ENCODE assay signal across 8 cellular contexts in the genomic region with DNA sequence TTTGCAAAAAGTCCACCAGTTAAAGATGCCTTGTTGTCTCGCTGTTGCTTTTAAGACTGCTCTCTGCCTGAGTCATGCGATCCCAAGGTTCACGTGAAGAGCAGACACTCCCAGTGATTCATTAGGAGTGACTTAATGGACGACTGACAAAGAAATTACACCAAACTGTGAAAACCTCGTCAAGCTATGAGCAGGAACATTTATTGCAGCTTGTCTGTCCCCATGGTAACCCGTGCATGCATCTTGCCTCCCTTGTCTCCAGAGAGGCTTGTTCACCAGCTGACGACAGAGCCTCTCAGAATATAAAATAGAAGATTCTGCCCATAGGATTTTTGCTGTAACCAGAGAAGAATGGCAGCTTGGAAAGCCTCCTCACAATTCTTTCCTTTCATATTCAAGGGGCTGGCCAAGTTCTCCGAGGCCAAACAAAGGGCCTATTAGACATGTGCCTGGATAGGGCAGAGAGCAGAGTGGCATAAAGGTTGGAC.
DNase-seq lines count a peak whose midpoint lies in the region; ATAC-seq, FAIRE-seq and TF ChIP-seq lines count a peak whose summit lies in the region.

No MANE protein-coding gene starts in this region.

- POLR2A ChIA-PET in Caco-2 (lab: Charles Lee), result no interaction called here

- peaks cover 48% of the 10 kb centered on the region for H3K4me1 Mint-ChIP-seq in Calu3 (ENCODE audit: low read depth, unreplicated experiment)
- H3K4me1 Mint-ChIP-seq in CD14-positive monocyte, result no peaks in the 10 kb centered on the region
- H3K4me1 Mint-ChIP-seq in Caco-2 (ENCODE audit: low read depth, unreplicated experiment), result no peaks in the 10 kb centered on the region

- H3K9me3 ChIP-seq in esophagus muscularis mucosa (no peaks in the 10 kb centered on the region), kidney (ENCODE audit: control insufficient read depth in 1 of 2, low read length in 2 of 2) (no peaks in the 10 kb centered on the region), Caco-2 (no peaks in the 10 kb centered on the region)

- WGBS in esophagus muscularis mucosa, result 52% methylated on average over 7 of the region's 8 CpGs

- H3K4me3 Mint-ChIP-seq in Calu3 (ENCODE audit: low read depth, unreplicated experiment) (peak overlapping the region; percentile 31), CD14-positive monocyte (no peak overlapping the region), Caco-2 (ENCODE audit: unreplicated experiment) (no peak overlapping the region)

- no TSS peak for BruUV-seq in Calu3 (replicated peaks; lab: Mats Ljungman, UMichigan)
- BruUV-seq in Caco-2 (replicated peaks; lab: Mats Ljungman, UMichigan), result no TSS peak

- peaks cover 20% of the 10 kb centered on the region for H3K36me3 Mint-ChIP-seq in Calu3 (ENCODE audit: insufficient read depth, unreplicated experiment)
- no peaks in the 10 kb centered on the region for H3K36me3 Mint-ChIP-seq in CD14-positive monocyte
- H3K36me3 Mint-ChIP-seq in Caco-2 (ENCODE audit: insufficient read depth, unreplicated experiment), result no peaks in the 10 kb centered on the region

- intact Hi-C loops in Calu3 (cut with micrococcal nuclease; ENCODE audit: unreplicated experiment), result loop anchor here (2.0 kb wide), 1 partner anchor 68 kb away; no protein-coding TSS in a partner anchor
- intact Hi-C loops in esophagus muscularis mucosa (cut with DNase I), result no loop called here
- intact Hi-C loops in kidney (cut with DNase I), result no loop called here
- intact Hi-C loops in CD14-positive monocyte (cut with micrococcal nuclease), result no loop called here
- intact Hi-C loops in Caco-2 (cut with micrococcal nuclease; ENCODE audit: unreplicated experiment), result no loop called here

- no peak for TF ChIP-seq POLR2A in esophagus muscularis mucosa (IDR thresholded peaks at IDR 0.05; ENCODE audit: low read depth)

- peak overlapping the region in 3 of 4 donors; percentile 31 to 53 (median 40) for H3K27ac ChIP-seq in esophagus muscularis mucosa (replicated peaks in 1 of 4)
- no peak overlapping the region for H3K27ac ChIP-seq in kidney (ENCODE audit: low read depth in 2 of 2, low read length in 2 of 2)

- H3K4me3 ChIP-seq in esophagus muscularis mucosa, result no peak overlapping the region
- no peak overlapping the region for H3K4me3 ChIP-seq in kidney (ENCODE audit: low read length in 2 of 2)
- H3K4me3 ChIP-seq in Caco-2 (ENCODE audit: low read depth, low read length), result no peak overlapping the region

- no peak for TF ChIP-seq CTCF in Calu3 (IDR thresholded peaks at IDR 0.05; ENCODE audit: unreplicated experiment)
- no peak for TF ChIP-seq CTCF in esophagus muscularis mucosa (IDR thresholded peaks at IDR 0.05)
- no peak for TF ChIP-seq CTCF in kidney (IDR thresholded peaks at IDR 0.05; ENCODE audit: borderline replicate concordance, extremely low read depth, insufficient read depth)
- no peak for TF ChIP-seq CTCF in CD14-positive monocyte (IDR thresholded peaks at IDR 0.05)
- no peak for TF ChIP-seq CTCF in Caco-2 (IDR thresholded peaks at IDR 0.05; ENCODE audit: insufficient read depth in 1 of 2, low read depth in 1 of 2, low read length in 1 of 2, severe bottlenecking in 1 of 2, unreplicated experiment in 1 of 2)

- H3K27me3 Mint-ChIP-seq in Calu3 (ENCODE audit: unreplicated experiment) (no peaks in the 10 kb centered on the region), CD14-positive monocyte (ENCODE audit: low read depth in 3 of 3) (peaks cover 5 to 6% (median 6%) of the 10 kb centered on the region in 3 donors), Caco-2 (ENCODE audit: insufficient read depth, unreplicated experiment) (peaks cover 23% of the 10 kb centered on the region)

- CTCF ChIA-PET in Calu3 (lab: Charles Lee), result interaction anchor here (0.8 to 1.0 kb wide), 2 partner anchors 71 kb away, joined by 4 to 5 read pairs; no protein-coding TSS in a partner anchor
- CTCF ChIA-PET in Caco-2 (lab: Charles Lee), result no interaction called here

- H3K36me3 ChIP-seq in esophagus muscularis mucosa, result no peaks in the 10 kb centered on the region
- H3K36me3 ChIP-seq in kidney (ENCODE audit: control insufficient read depth in 1 of 2, insufficient read depth in 2 of 2, low read length in 2 of 2), result no peaks in the 10 kb centered on the region
- H3K36me3 ChIP-seq in Caco-2 (ENCODE audit: control insufficient read depth, insufficient read depth, low read length), result no peaks in the 10 kb centered on the region

- H3K27ac Mint-ChIP-seq in Calu3 (ENCODE audit: unreplicated experiment), result peak overlapping the region; percentile 96
- no peak overlapping the region for H3K27ac Mint-ChIP-seq in CD14-positive monocyte
- no peak overlapping the region for H3K27ac Mint-ChIP-seq in Caco-2 (ENCODE audit: unreplicated experiment)

- H3K9me3 Mint-ChIP-seq in Calu3 (ENCODE audit: low read depth, unreplicated experiment) (no peaks in the 10 kb centered on the region), CD14-positive monocyte (peaks cover 0 to 3% (median 0%) of the 10 kb centered on the region in 7 donors), Caco-2 (ENCODE audit: unreplicated experiment) (no peaks in the 10 kb centered on the region)

- DNase-seq in Calu3 (peak; percentile 69), NCI-H446 treated with DMSO at 0.1 percent for 48 hours (lab: John Stamatoyannopoulos, UW) (peak; percentile 16), esophagus muscularis mucosa (ENCODE audit: extremely low spot score) (no peak), non-pigmented ciliary epithelial cell (ENCODE audit: low read depth) (peak; percentile 91), kidney (no peak), CD14-positive monocyte (ENCODE audit: low spot score) (no peak), Caco-2 (no peak)

- FAIRE-seq in kidney (lab: Jason Lieb, UNC), result no peak

- H3K4me1 ChIP-seq in esophagus muscularis mucosa, result peaks cover 0 to 26% (median 18%) of the 10 kb centered on the region in 4 donors
- H3K4me1 ChIP-seq in kidney (ENCODE audit: control insufficient read depth in 1 of 2, insufficient read depth in 1 of 2, low read depth in 1 of 2, low read length in 2 of 2), result no peaks in the 10 kb centered on the region
- no peaks in the 10 kb centered on the region for H3K4me1 ChIP-seq in Caco-2

- ATAC-seq in HG03175 (IDR thresholded peaks at IDR 0.05; ENCODE audit: unreplicated experiment), result no peak

- no peak for TF ChIP-seq EP300 in esophagus muscularis mucosa (IDR thresholded peaks at IDR 0.05)

- H3K27me3 ChIP-seq in esophagus muscularis mucosa, result no peaks in the 10 kb centered on the region
- peaks cover 2% of the 10 kb centered on the region; the same call in 1 of the 2 replicates for H3K27me3 ChIP-seq in Caco-2 (replicated peaks; ENCODE audit: control insufficient read depth, insufficient read depth, low read length)

- no peak overlapping the region for H3K9ac ChIP-seq in kidney (ENCODE audit: low read length in 2 of 2)

Comparison
In these comparisons a context has a peak if more than half of its experiments do, and no peak if none do; other contexts are left out.
1. DNase-seq: peak in Calu3 (single experiment), NCI-H446 treated with DMSO at 0.1 percent for 48 hours (single experiment) and non-pigmented ciliary epithelial cell (single experiment); none in esophagus muscularis mucosa (single experiment), kidney (single experiment), CD14-positive monocyte (single experiment) and Caco-2 (0 of 2).
2. H3K27ac ChIP-seq: peak in esophagus muscularis mucosa (3 of 4); none in kidney (0 of 2).